In the genomic region with DNA sequence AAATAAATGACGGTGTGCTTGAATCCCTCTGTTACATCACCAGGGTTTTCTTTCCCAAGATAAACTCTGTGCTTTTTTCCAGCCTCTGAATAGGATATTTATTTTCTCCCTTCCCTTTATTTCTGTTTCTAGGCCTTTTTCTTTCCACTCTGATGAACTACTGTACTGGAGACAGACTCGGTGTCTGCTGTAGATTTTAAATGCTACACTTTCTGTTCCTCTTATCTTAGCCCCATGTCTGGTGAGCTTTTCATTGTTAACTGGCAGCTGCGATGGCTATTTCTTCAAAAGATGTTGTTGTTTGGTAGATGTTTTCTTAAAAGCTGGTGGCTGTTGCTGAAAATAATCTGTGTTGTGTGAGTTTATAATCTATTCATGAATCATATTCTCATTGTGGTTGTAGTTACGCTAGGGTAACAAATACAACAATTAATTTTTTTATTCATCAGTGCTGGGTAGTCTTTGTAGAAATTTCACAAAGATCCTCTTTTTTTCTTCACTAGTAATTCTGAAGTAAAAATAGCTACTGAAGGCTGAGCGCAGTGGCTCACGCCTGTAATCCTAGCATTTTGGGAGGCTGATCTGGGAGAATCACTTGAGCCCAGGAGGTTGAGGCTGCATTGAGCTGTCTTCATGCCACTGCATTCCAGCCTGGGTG, we compare ENCODE assay signal across 1 cellular context.
TF ChIP-seq lines count a peak whose summit lies in the region.

No MANE protein-coding gene starts in this region.

TF ChIP-seq in GM12878, 131 proteins besides CTCF, POLR2A, EP300 and RAD21 (continued from another document):
- TF ChIP-seq, protein P1, sequence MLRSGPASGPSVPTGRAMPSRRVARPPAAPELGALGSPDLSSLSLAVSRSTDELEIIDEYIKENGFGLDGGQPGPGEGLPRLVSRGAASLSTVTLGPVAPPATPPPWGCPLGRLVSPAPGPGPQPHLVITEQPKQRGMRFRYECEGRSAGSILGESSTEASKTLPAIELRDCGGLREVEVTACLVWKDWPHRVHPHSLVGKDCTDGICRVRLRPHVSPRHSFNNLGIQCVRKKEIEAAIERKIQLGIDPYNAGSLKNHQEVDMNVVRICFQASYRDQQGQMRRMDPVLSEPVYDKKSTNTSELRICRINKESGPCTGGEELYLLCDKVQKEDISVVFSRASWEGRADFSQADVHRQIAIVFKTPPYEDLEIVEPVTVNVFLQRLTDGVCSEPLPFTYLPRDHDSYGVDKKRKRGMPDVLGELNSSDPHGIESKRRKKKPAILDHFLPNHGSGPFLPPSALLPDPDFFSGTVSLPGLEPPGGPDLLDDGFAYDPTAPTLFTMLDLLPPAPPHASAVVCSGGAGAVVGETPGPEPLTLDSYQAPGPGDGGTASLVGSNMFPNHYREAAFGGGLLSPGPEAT (IDR thresholded peaks at IDR 0.05; ENCODE audit: low read depth), result 0 out of 2 replicates have a peak, but pooled peaks have one; percentile 30
- peak; percentile 44 for TF ChIP-seq MEF2B (IDR thresholded peaks at IDR 0.05; ENCODE audit: partially characterized antibody, poor library complexity, severe bottlenecking)
- TF ChIP-seq DPF2 (IDR thresholded peaks at IDR 0.05), result 0 out of 2 replicates have a peak, but pooled peaks have one; percentile 44
- no peak for TF ChIP-seq BCLAF1 (IDR thresholded peaks at IDR 0.05)
- peak; percentile 68 for TF ChIP-seq SKIL (IDR thresholded peaks at IDR 0.05; ENCODE audit: low read depth, poor library complexity, severe bottlenecking)
- no peak for TF ChIP-seq EGR1 (IDR thresholded peaks at IDR 0.05; ENCODE audit: borderline replicate concordance in 1 of 2, low read depth in 2 of 2, low read length in 2 of 2)
- peak; percentile 91 for TF ChIP-seq SPI1 (IDR thresholded peaks at IDR 0.05; ENCODE audit: borderline replicate concordance, insufficient read depth, low read depth, low read length)
- TF ChIP-seq TAF1 (IDR thresholded peaks at IDR 0.05; ENCODE audit: borderline replicate concordance, low read depth, low read length), result no peak
- TF ChIP-seq MEF2A (IDR thresholded peaks at IDR 0.05; ENCODE audit: insufficient read depth, low read depth, low read length), result 0 out of 2 replicates have a peak, but pooled peaks have one; percentile 20
- no peak for TF ChIP-seq SRF (IDR thresholded peaks at IDR 0.05; ENCODE audit: low read depth in 2 of 2, low read length in 2 of 2)
- TF ChIP-seq YY1 (IDR thresholded peaks at IDR 0.05; ENCODE audit: low read depth, low read length), result no peak
- TF ChIP-seq ATF7 (IDR thresholded peaks at IDR 0.05; ENCODE audit: low read depth), result peak; percentile 27; the same call in 1 of the 2 replicates
- TF ChIP-seq MTA2 (IDR thresholded peaks at IDR 0.05; ENCODE audit: low read depth), result peak; percentile 61
- TF ChIP-seq RUNX3 (IDR thresholded peaks at IDR 0.05; ENCODE audit: low read length), result 0 out of 2 replicates have a peak, but pooled peaks have one; percentile 13
- peak in 1 of 2 experiments; percentile 62; a peak in 1 of 4 replicates for TF ChIP-seq BHLHE40 (IDR thresholded peaks at IDR 0.05; ENCODE audit: borderline replicate concordance in 1 of 2, low read depth in 2 of 2, low read length in 1 of 2)
- TF ChIP-seq KAT2A (conservative IDR thresholded peaks at IDR 0.05; ENCODE audit: control insufficient read depth, low read depth, low read length), result no peak
- TF ChIP-seq NFXL1 (IDR thresholded peaks at IDR 0.05; ENCODE audit: borderline replicate concordance), result no peak
- peak; percentile 53; the same call in 1 of the 2 replicates for TF ChIP-seq NBN (IDR thresholded peaks at IDR 0.05)
- 0 out of 2 replicates have a peak, but pooled peaks have one; percentile 43 for TF ChIP-seq IKZF1 (conservative IDR thresholded peaks at IDR 0.05)
- TF ChIP-seq, protein P2, sequence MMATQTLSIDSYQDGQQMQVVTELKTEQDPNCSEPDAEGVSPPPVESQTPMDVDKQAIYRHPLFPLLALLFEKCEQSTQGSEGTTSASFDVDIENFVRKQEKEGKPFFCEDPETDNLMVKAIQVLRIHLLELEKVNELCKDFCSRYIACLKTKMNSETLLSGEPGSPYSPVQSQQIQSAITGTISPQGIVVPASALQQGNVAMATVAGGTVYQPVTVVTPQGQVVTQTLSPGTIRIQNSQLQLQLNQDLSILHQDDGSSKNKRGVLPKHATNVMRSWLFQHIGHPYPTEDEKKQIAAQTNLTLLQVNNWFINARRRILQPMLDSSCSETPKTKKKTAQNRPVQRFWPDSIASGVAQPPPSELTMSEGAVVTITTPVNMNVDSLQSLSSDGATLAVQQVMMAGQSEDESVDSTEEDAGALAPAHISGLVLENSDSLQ (IDR thresholded peaks at IDR 0.05), result peak; percentile 76
- TF ChIP-seq MXI1 (IDR thresholded peaks at IDR 0.05; ENCODE audit: low read depth, low read length), result peak; percentile 32; the same call in 1 of the 2 replicates
